ENCODE assay signal across 11 cellular contexts in the genomic region with DNA sequence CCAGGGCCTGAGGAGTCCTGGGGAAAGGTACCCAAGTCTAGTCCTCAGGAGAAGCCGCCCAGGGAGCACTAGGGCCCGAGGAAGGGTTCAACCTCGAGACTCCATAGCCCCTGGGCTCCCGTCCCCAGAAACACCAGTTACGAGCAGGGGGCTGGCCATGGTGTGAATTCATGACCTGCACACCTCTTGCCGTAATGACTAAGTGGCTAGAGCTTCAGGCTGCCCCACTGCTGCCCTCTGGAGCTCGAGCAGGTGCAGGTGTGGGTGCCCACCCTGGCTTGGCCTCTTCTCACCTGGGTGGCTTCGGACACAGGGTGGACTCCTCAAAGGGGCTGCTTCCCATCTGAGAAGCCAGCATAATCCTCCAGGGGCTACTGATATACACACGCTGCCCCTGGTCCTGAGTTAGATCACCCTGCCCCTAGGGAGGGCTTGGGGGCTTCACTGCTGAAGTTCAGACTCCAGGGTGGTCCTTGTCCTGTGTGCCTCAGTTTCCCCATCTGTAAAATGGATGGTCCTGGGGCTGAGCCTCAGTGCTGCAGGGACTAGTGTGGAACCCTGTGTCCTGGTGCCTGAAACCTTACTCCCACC. TPM values are rescaled to one million over a fixed set of nuclear protein-coding genes. Genes with fewer than 3 reads are reported as not detected.
DNase-seq lines count a peak whose midpoint lies in the region; ATAC-seq and TF ChIP-seq lines count a peak whose summit lies in the region.
"Had no signal": no experiment of that assay in that cellular context is flagged by ENCODE, and none has a peak within 500 bp of the region (broad histone marks: within the 10 kb centered on the region; RNA-seq: fewer than 3 reads in every experiment).

No MANE protein-coding gene starts in this region.

- H3K36me3 ChIP-seq in NT2/D1 (ENCODE audit: insufficient read depth, insufficient read length, low read length), result peaks cover 16% of the 10 kb centered on the region

- H3K27me3 ChIP-seq in NT2/D1 (ENCODE audit: insufficient read depth, insufficient read length), result no peaks in the 10 kb centered on the region

- H3K36me3 Mint-ChIP-seq in endothelial cell (ENCODE audit: low read depth, unreplicated experiment), result peaks cover 9% of the 10 kb centered on the region
- H3K36me3 Mint-ChIP-seq in nephron (ENCODE audit: low read depth), result peaks cover 11% of the 10 kb centered on the region
- no peaks in the 10 kb centered on the region for H3K36me3 Mint-ChIP-seq in natural killer cell
- H3K36me3 Mint-ChIP-seq in immature natural killer cell, result peaks cover 0 to 3% (median 0%) of the 10 kb centered on the region in 3 donors

- H3K9me3 ChIP-seq in NT2/D1 (ENCODE audit: insufficient read depth, low read length), result no peaks in the 10 kb centered on the region

- H3K4me3 Mint-ChIP-seq in endothelial cell (ENCODE audit: unreplicated experiment), result no peak overlapping the region
- peak overlapping the region; percentile 4 to 34 (median 26) for H3K4me3 Mint-ChIP-seq in nephron
- no peak overlapping the region for H3K4me3 Mint-ChIP-seq in natural killer cell
- H3K4me3 Mint-ChIP-seq in immature natural killer cell, result no peak overlapping the region
- H3K4me3 Mint-ChIP-seq: T-helper 1 cell treated with Interleukin-12 subunit alpha and Interleukin-12 subunit beta and Interleukin-4 antibody, amounts not matched to agents 30 μg/mL and 1 μg/mL, for 36 hours had no signal

- H3K4me3 ChIP-seq in NT2/D1 (ENCODE audit: insufficient read length, low read depth), result no peak overlapping the region

- H3K4me1 ChIP-seq in NT2/D1 (ENCODE audit: insufficient read depth, insufficient read length), result peaks cover 29% of the 10 kb centered on the region

- H3K27me3 Mint-ChIP-seq in endothelial cell (ENCODE audit: unreplicated experiment) (peaks cover 15% of the 10 kb centered on the region), nephron (ENCODE audit: low read depth) (peaks cover 3% of the 10 kb centered on the region), natural killer cell (ENCODE audit: low read depth in 2 of 2) (no peaks in the 10 kb centered on the region), immature natural killer cell (ENCODE audit: low read depth in 3 of 3) (peaks cover 0 to 3% (median 0%) of the 10 kb centered on the region in 3 donors)

- H3K27ac Mint-ChIP-seq in endothelial cell (ENCODE audit: unreplicated experiment) (peak overlapping the region; percentile 80), nephron (peak overlapping the region; percentile 97 to 99 (median 98)), natural killer cell (no peak overlapping the region), immature natural killer cell (no peak overlapping the region)
- H3K27ac Mint-ChIP-seq: T-helper 1 cell treated with Interleukin-12 subunit alpha and Interleukin-12 subunit beta and Interleukin-4 antibody, amounts not matched to agents 30 μg/mL and 1 μg/mL, for 36 hours had no signal

- TF ChIP-seq CTCF in endothelial cell (IDR thresholded peaks at IDR 0.05; ENCODE audit: unreplicated experiment), result no peak
- no peak for TF ChIP-seq CTCF in nephron (IDR thresholded peaks at IDR 0.05; ENCODE audit: unreplicated experiment in 3 of 3)
- no peak for TF ChIP-seq CTCF in natural killer cell (IDR thresholded peaks at IDR 0.05)

- ATAC-seq in natural killer cell, result no peak
- ATAC-seq in HG03565 (IDR thresholded peaks at IDR 0.05; ENCODE audit: unreplicated experiment), result no peak
- no peak for ATAC-seq in GM21825 (IDR thresholded peaks at IDR 0.05; ENCODE audit: unreplicated experiment)

- DNase-seq in A172 (ENCODE audit: low spot score), result peak; percentile 59
- no peak for DNase-seq in NT2/D1 (ENCODE audit: low read depth, low spot score)
- no peak for DNase-seq in endothelial cell (ENCODE audit: low spot score)
- no peak for DNase-seq in natural killer cell
- DNase-seq in immature natural killer cell, result no peak
- DNase-seq: AML-193, NCI-H2107 had no signal

- H3K4me1 Mint-ChIP-seq in endothelial cell (ENCODE audit: unreplicated experiment) (peaks cover 31% of the 10 kb centered on the region), nephron (peaks cover 31% of the 10 kb centered on the region), natural killer cell (peaks cover 0 to 10% of the 10 kb centered on the region in 2 donors), immature natural killer cell (peaks cover 7 to 8% of the 10 kb centered on the region in 2 donors)

- H3K9me3 Mint-ChIP-seq in endothelial cell (ENCODE audit: unreplicated experiment), result no peaks in the 10 kb centered on the region
- H3K9me3 Mint-ChIP-seq in nephron, result no peaks in the 10 kb centered on the region
- no peaks in the 10 kb centered on the region for H3K9me3 Mint-ChIP-seq in natural killer cell
- H3K9me3 Mint-ChIP-seq in immature natural killer cell, result no peaks in the 10 kb centered on the region
- H3K9me3 Mint-ChIP-seq: T-helper 1 cell treated with Interleukin-12 subunit alpha and Interleukin-12 subunit beta and Interleukin-4 antibody, amounts not matched to agents 30 μg/mL and 1 μg/mL, for 36 hours had no signal

- intact Hi-C loops in natural killer cell (cut with micrococcal nuclease), result no loop called here

- H3K9ac ChIP-seq in NT2/D1 (ENCODE audit: insufficient read length, low read depth), result peak overlapping the region; percentile 39

RNA-seq across cellular contexts. Expression of gene SPC24, which starts 13.6 kb away (rescaled TPM):
- total RNA-seq in A172 (2014; rRNA removed; shearing (Covaris generic)), result 109 and 113 TPM in 2 replicates
- total RNA-seq in endothelial cell (ENCODE audit: unreplicated experiment) (17.0 TPM), natural killer cell (1 to 10 TPM; 1.7 to 6.1 (median 4.1) TPM)
- under 1 TPM in 2 of 3 donors, not detected in 1; 0.08 to 0.96 TPM for polyA plus RNA-seq in immature natural killer cell

RNA-seq across cellular contexts. Expression of gene LDLR, which starts 52.8 kb away (rescaled TPM):
- 118 and 151 TPM in 2 replicates for total RNA-seq in A172 (2014; rRNA removed; shearing (Covaris generic))
- total RNA-seq in endothelial cell (ENCODE audit: unreplicated experiment), result 158 TPM
- total RNA-seq in natural killer cell, result 100 to 1,000 TPM in 2 of 3 donors, 10 to 100 TPM in 1; 84.7 to 172 (median 112) TPM
- polyA plus RNA-seq in immature natural killer cell, result 10 to 100 TPM; 10.8 to 28.1 (median 22.8) TPM

RNA-seq across cellular contexts. Expression of gene KANK2, which starts 55.3 kb away (rescaled TPM):
- total RNA-seq in A172 (2014; rRNA removed; shearing (Covaris generic)), result 135 and 144 TPM in 2 replicates
- total RNA-seq in endothelial cell (ENCODE audit: unreplicated experiment), result 103 TPM
- total RNA-seq in natural killer cell, result 1 to 10 TPM in 1 of 3 donors, under 1 TPM in 2; 0.82 to 1.3 (median 0.85) TPM
- under 1 TPM in 2 of 3 donors, not detected in 1; 0.08 to 0.57 TPM for polyA plus RNA-seq in immature natural killer cell

Comparison
In these comparisons a context has a peak if more than half of its experiments do, and no peak if none do; other contexts are left out.
1. H3K27ac Mint-ChIP-seq: peak in endothelial cell (single experiment) and nephron (3 of 3); none in natural killer cell (0 of 2) and immature natural killer cell (0 of 6).
2. H3K4me3 Mint-ChIP-seq: peak in nephron (3 of 3); none in endothelial cell (single experiment), natural killer cell (single experiment) and immature natural killer cell (0 of 5).
3. RNA of gene KANK2, which starts 55.3 kb away (total RNA-seq): 135 to 144 TPM in A172 and 103 TPM in endothelial cell (single experiment); 0.82 to 1.3 TPM in natural killer cell; every median in the first group is over 10 times any median in the second.